ENCODE assay signal across 8 cellular contexts in genomic region chr3:42012935-42013651, GRCh38. TPM values are rescaled to one million over a fixed set of nuclear protein-coding genes. Genes with fewer than 3 reads are reported as not detected.
DNase-seq lines count a peak whose midpoint lies in the region; ATAC-seq and TF ChIP-seq lines count a peak whose summit lies in the region.

No MANE protein-coding gene starts in this region.

- H3K9me3 ChIP-seq in iPS DF 6.9 (ENCODE audit: control insufficient read depth, insufficient read depth, low read length), result no peaks in the 10 kb centered on the region
- H3K9me3 ChIP-seq in gastrocnemius medialis, result no peaks in the 10 kb centered on the region

- H4K20me1 ChIP-seq in KMS-11 (ENCODE audit: insufficient read depth), result no peaks in the 10 kb centered on the region

- H3K27me3 ChIP-seq in KMS-11 (ENCODE audit: insufficient read depth, low read depth), result no peaks in the 10 kb centered on the region
- no peaks in the 10 kb centered on the region for H3K27me3 ChIP-seq in iPS DF 6.9 (ENCODE audit: control insufficient read depth, insufficient read depth, low read length)
- no peaks in the 10 kb centered on the region for H3K27me3 ChIP-seq in gastrocnemius medialis

- TF ChIP-seq CTCF in KMS-11 (conservative IDR thresholded peaks at IDR 0.05; ENCODE audit: low read depth, low read length) (no peak), astrocyte of the spinal cord (IDR thresholded peaks at IDR 0.05; ENCODE audit: low read depth, low read length) (no peak), gastrocnemius medialis (IDR thresholded peaks at IDR 0.05 in 4 of 5, conservative IDR thresholded peaks at IDR 0.05 in 1 of 5) (peak in 2 of 5 experiments; percentile 12 to 47)

- peaks cover 36% of the 10 kb centered on the region for H3K79me2 ChIP-seq in KMS-11 (ENCODE audit: insufficient read depth, low read depth)

- peak overlapping the region; percentile 87 for H3K9ac ChIP-seq in KMS-11

- ATAC-seq in GM21717 (IDR thresholded peaks at IDR 0.05; ENCODE audit: unreplicated experiment) (peak; percentile 79), gastrocnemius medialis (peak; percentile 77 to 86)

- intact Hi-C loops in gastrocnemius medialis (cut with DNase I; ENCODE audit: low total_unique reads), result loop anchor here (1.0 to 10.0 kb wide), 3 partner anchors 51 to 212 kb away; partner anchors contain the start of gene ULK4

- DNase-seq in GM03348 (ENCODE audit: low spot score) (peak; percentile 94), T-helper 9 cell (peak; percentile 71), astrocyte of the spinal cord (ENCODE audit: low read depth, low spot score) (peak; percentile 53), iPS DF 6.9 (ENCODE audit: low read depth, low spot score) (no peak), gastrocnemius medialis (peak; percentile 54 to 62), NCI-H128 (lab: John Stamatoyannopoulos, UW; ENCODE audit: unreplicated experiment) (no peak)

- peaks cover 16% of the 10 kb centered on the region for H3K4me1 ChIP-seq in KMS-11 (ENCODE audit: low read depth, poor library complexity, severe bottlenecking)
- peaks cover 2% of the 10 kb centered on the region; the same call in 1 of the 2 replicates for H3K4me1 ChIP-seq in iPS DF 6.9 (ENCODE audit: control insufficient read depth, insufficient read depth, low read length)
- peaks cover 18 to 22% of the 10 kb centered on the region in 2 donors for H3K4me1 ChIP-seq in gastrocnemius medialis

- H3K4me3 ChIP-seq in KMS-11 (IDR thresholded peaks at IDR 0.05; ENCODE audit: insufficient read depth, low read depth, low read length) (peak overlapping the region; percentile 76), astrocyte of the spinal cord (ENCODE audit: low read depth, low read length) (peak overlapping the region; percentile 62), iPS DF 6.9 (ENCODE audit: low read length) (peak overlapping the region; percentile 76), gastrocnemius medialis (peak overlapping the region; percentile 51 to 72 (median 67))

- peak overlapping the region; percentile 68 for H3K27ac ChIP-seq in KMS-11
- H3K27ac ChIP-seq in iPS DF 6.9 (ENCODE audit: low read length), result no peak overlapping the region
- H3K27ac ChIP-seq in gastrocnemius medialis, result peak overlapping the region; percentile 76 to 91 (median 86)

- H3K4me2 ChIP-seq in KMS-11, result peak overlapping the region; percentile 99

- WGBS in iPS DF 6.9 (ENCODE audit: insufficient coverage, insufficient read length), result no CpG with 5 or more reads among the region's 51 CpGs

- in situ Hi-C loops in astrocyte of the spinal cord (cut with HindIII; ENCODE audit: low sequenced_read_pairs), result no loop called here
- in situ Hi-C loops in gastrocnemius medialis (cut with MboI; ENCODE audit: low sequenced_read_pairs in 4 of 4), result loop anchor here in 3 of 4 donors (5.0 to 25.0 kb wide), 4 partner anchors 79 to 174 kb away; partner anchors contain the start of gene TRAK1 (in 2 of the 3)

- peak overlapping the region; percentile 95 for H2AFZ ChIP-seq in KMS-11 (ENCODE audit: low read depth)

- H3K36me3 ChIP-seq in KMS-11 (ENCODE audit: insufficient read depth), result no peaks in the 10 kb centered on the region
- H3K36me3 ChIP-seq in iPS DF 6.9 (ENCODE audit: control insufficient read depth, insufficient read depth, low read length), result no peaks in the 10 kb centered on the region
- H3K36me3 ChIP-seq in gastrocnemius medialis, result no peaks in the 10 kb centered on the region

- peak in 1 of 2 donors; percentile 45 for TF ChIP-seq POLR2A in gastrocnemius medialis (IDR thresholded peaks at IDR 0.05)

RNA-seq across cellular contexts. Expression of gene ULK4, which starts 51.2 kb away (rescaled TPM):
- 1 to 10 TPM; 2.0 to 3.0 (median 2.3) TPM for total RNA-seq in gastrocnemius medialis

Comparison
In these comparisons a context has a peak if more than half of its experiments do, and no peak if none do; other contexts are left out.
1. DNase-seq: peak in GM03348 (single experiment), T-helper 9 cell (single experiment), astrocyte of the spinal cord (single experiment) and gastrocnemius medialis (2 of 2); none in iPS DF 6.9 (single experiment) and NCI-H128 (single experiment).
2. Peak in every context shown above with its lines, with median percentiles within 50 percentile points of each other: H3K4me3 ChIP-seq.